In genomic region chr1:16163882-16164820, GRCh38 we compare ENCODE assay signal across 8 cellular contexts. TPM values are rescaled to one million over a fixed set of nuclear protein-coding genes. Genes with fewer than 3 reads are reported as not detected.
DNase-seq lines count a peak whose midpoint lies in the region; ATAC-seq and TF ChIP-seq lines count a peak whose summit lies in the region.

No MANE protein-coding gene starts in this region.

- TF ChIP-seq CTCF in AG09319 (IDR thresholded peaks at IDR 0.05; ENCODE audit: low read depth, low read length) (no peak), HEK293 (tag by site-specific recombination; IDR thresholded peaks at IDR 0.05) (no peak), RWPE2 (IDR thresholded peaks at IDR 0.05; ENCODE audit: poor library complexity, severe bottlenecking) (no peak), type B pancreatic cell (conservative IDR thresholded peaks at IDR 0.05) (no peak)

- H3K27me3 Mint-ChIP-seq in type B pancreatic cell, result peaks cover 4% of the 10 kb centered on the region

- ATAC-seq in RWPE2 (ENCODE audit: low read depth) (peak; percentile 75), GM21528 (IDR thresholded peaks at IDR 0.05; ENCODE audit: low FRiP score, unreplicated experiment) (no peak), HG02588 (IDR thresholded peaks at IDR 0.05; ENCODE audit: unreplicated experiment) (no peak)

- H3K36me3 Mint-ChIP-seq in type B pancreatic cell, result no peaks in the 10 kb centered on the region

- POLR2A ChIA-PET in HEK293 (lab: Yijun Ruan, JAX), result interaction anchor here (0.7 to 3.8 kb wide), 6 partner anchors 8 to 22 kb away, joined by 3 to 27 read pairs (median 6); partner anchors contain the start of gene EPHA2

- H3K9me3 ChIP-seq in HEK293 (ENCODE audit: control insufficient read depth, insufficient read depth, low read depth, low read length) (no peaks in the 10 kb centered on the region), RWPE2 (ENCODE audit: severe bottlenecking) (no peaks in the 10 kb centered on the region)

- H3K36me3 ChIP-seq in HEK293 (ENCODE audit: control insufficient read depth in 2 of 2, insufficient read depth in 1 of 2, low read length in 2 of 2) (no peaks in the 10 kb centered on the region), RWPE2 (ENCODE audit: low read depth) (peaks cover 21% of the 10 kb centered on the region)

- H3K4me3 Mint-ChIP-seq in type B pancreatic cell, result peak overlapping the region; percentile 59

- H3K4me1 Mint-ChIP-seq in type B pancreatic cell (ENCODE audit: unreplicated experiment), result peaks cover 27% of the 10 kb centered on the region

- CTCF ChIA-PET in HEK293 (lab: Yijun Ruan, JAX), result interaction anchor here (0.6 to 2.2 kb wide), 5 partner anchors 16 to 90 kb away, joined by 3 to 11 read pairs (median 3); no protein-coding TSS in a partner anchor

- H3K4me1 ChIP-seq in HEK293 (ENCODE audit: control insufficient read depth, insufficient read depth, low read length), result peaks cover 5% of the 10 kb centered on the region
- H3K4me1 ChIP-seq in RWPE2 (ENCODE audit: insufficient read depth, poor library complexity, severe bottlenecking), result peaks cover 43% of the 10 kb centered on the region

- H3K4me3 ChIP-seq in HEK293 (ENCODE audit: low read depth, low read length), result no peak overlapping the region
- H3K4me3 ChIP-seq in RWPE2 (ENCODE audit: severe bottlenecking), result no peak overlapping the region

- no peak overlapping the region for H3K27ac ChIP-seq in HEK293 (ENCODE audit: extremely low read depth, low read depth, low read length)
- peak overlapping the region; percentile 64 for H3K27ac ChIP-seq in RWPE2 (ENCODE audit: poor library complexity, severe bottlenecking)

- peak overlapping the region; percentile 64 for H3K27ac Mint-ChIP-seq in type B pancreatic cell

- no peaks in the 10 kb centered on the region for H3K9me3 Mint-ChIP-seq in type B pancreatic cell

- no peaks in the 10 kb centered on the region for H3K27me3 ChIP-seq in RWPE2 (ENCODE audit: insufficient read depth, poor library complexity, severe bottlenecking)

- peak; percentile 79 for DNase-seq in AG09319 (ENCODE audit: extremely low read depth, low read depth)
- DNase-seq in RWPE2 (ENCODE audit: low spot score), result peak; percentile 92
- DNase-seq in fibroblast of the conjunctiva (ENCODE audit: low read depth), result peak; percentile 78
- no peak for DNase-seq in type B pancreatic cell (ENCODE audit: extremely low spot score, unreplicated experiment)
- DNase-seq in mesenteric fat pad (ENCODE audit: low spot score), result no peak

TF ChIP-seq in HEK293, 187 proteins besides CTCF, POLR2A, EP300 and RAD21 (continues in another document):
- TF ChIP-seq SCRT2 (tag by site-specific recombination; IDR thresholded peaks at IDR 0.05) (peak; percentile 43; the same call in 1 of the 2 replicates), ZFP69B (tag by site-specific recombination; IDR thresholded peaks at IDR 0.05) (peak; percentile 59; the same call in 1 of the 2 replicates), ZNF561 (tag by site-specific recombination; IDR thresholded peaks at IDR 0.05; ENCODE audit: borderline replicate concordance) (0 out of 2 replicates have a peak, but pooled peaks have one; percentile 35), ZNF560 (tag by site-specific recombination; IDR thresholded peaks at IDR 0.05; ENCODE audit: borderline replicate concordance) (no peak), ZEB2 (tag by site-specific recombination; IDR thresholded peaks at IDR 0.05) (peak; percentile 97), GFI1B (tag by site-specific recombination; IDR thresholded peaks at IDR 0.05) (no peak), ZNF223 (tag by site-specific recombination; IDR thresholded peaks at IDR 0.05) (no peak), ZNF112 (tag by site-specific recombination; IDR thresholded peaks at IDR 0.05) (no peak), GLIS1 (tag by site-specific recombination; IDR thresholded peaks at IDR 0.05) (peak; percentile 97), ZNF777 (tag by site-specific recombination; IDR thresholded peaks at IDR 0.05; ENCODE audit: borderline replicate concordance) (no peak), ZNF529 (tag by site-specific recombination; IDR thresholded peaks at IDR 0.05; ENCODE audit: insufficient replicate concordance) (no peak), ZNF548 (tag by site-specific recombination; IDR thresholded peaks at IDR 0.05) (no peak), REPIN1 (tag by site-specific recombination; IDR thresholded peaks at IDR 0.05; ENCODE audit: low read depth) (no peak), ZNF26 (tag by site-specific recombination; IDR thresholded peaks at IDR 0.05) (no peak), ZFP37 (tag by site-specific recombination; IDR thresholded peaks at IDR 0.05) (no peak)
- TF ChIP-seq, protein P1, sequence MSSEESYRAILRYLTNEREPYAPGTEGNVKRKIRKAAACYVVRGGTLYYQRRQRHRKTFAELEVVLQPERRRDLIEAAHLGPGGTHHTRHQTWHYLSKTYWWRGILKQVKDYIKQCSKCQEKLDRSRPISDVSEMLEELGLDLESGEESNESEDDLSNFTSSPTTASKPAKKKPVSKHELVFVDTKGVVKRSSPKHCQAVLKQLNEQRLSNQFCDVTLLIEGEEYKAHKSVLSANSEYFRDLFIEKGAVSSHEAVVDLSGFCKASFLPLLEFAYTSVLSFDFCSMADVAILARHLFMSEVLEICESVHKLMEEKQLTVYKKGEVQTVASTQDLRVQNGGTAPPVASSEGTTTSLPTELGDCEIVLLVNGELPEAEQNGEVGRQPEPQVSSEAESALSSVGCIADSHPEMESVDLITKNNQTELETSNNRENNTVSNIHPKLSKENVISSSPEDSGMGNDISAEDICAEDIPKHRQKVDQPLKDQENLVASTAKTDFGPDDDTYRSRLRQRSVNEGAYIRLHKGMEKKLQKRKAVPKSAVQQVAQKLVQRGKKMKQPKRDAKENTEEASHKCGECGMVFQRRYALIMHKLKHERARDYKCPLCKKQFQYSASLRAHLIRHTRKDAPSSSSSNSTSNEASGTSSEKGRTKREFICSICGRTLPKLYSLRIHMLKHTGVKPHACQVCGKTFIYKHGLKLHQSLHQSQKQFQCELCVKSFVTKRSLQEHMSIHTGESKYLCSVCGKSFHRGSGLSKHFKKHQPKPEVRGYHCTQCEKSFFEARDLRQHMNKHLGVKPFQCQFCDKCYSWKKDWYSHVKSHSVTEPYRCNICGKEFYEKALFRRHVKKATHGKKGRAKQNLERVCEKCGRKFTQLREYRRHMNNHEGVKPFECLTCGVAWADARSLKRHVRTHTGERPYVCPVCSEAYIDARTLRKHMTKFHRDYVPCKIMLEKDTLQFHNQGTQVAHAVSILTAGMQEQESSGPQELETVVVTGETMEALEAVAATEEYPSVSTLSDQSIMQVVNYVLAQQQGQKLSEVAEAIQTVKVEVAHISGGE (tag by site-specific recombination; conservative IDR thresholded peaks at IDR 0.05; ENCODE audit: low read depth), result no peak
- TF ChIP-seq, protein P2, sequence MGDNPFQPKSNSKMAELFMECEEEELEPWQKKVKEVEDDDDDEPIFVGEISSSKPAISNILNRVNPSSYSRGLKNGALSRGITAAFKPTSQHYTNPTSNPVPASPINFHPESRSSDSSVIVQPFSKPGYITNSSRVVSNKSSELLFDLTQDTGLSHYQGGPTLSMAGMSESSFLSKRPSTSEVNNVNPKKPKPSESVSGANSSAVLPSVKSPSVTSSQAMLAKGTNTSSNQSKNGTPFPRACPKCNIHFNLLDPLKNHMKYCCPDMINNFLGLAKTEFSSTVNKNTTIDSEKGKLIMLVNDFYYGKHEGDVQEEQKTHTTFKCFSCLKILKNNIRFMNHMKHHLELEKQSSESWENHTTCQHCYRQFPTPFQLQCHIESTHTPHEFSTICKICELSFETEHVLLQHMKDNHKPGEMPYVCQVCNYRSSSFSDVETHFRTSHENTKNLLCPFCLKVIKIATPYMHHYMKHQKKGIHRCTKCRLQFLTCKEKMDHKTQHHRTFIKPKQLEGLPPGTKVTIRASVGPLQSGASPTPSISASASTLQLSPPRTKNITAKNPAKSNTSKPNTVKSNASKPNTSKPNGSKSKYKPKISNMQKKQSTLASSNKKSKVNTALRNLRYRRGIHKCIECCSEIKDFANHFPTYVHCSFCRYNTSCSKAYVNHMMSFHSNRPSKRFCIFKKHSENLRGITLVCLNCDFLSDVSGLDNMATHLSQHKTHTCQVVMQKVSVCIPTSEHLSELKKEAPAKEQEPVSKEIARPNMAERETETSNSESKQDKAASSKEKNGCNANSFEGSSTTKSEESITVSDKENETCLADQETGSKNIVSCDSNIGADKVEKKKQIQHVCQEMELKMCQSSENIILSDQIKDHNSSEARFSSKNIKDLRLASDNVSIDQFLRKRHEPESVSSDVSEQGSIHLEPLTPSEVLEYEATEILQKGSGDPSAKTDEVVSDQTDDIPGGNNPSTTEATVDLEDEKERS (tag by site-specific recombination; IDR thresholded peaks at IDR 0.05), result no peak
- TF ChIP-seq, protein P3, sequence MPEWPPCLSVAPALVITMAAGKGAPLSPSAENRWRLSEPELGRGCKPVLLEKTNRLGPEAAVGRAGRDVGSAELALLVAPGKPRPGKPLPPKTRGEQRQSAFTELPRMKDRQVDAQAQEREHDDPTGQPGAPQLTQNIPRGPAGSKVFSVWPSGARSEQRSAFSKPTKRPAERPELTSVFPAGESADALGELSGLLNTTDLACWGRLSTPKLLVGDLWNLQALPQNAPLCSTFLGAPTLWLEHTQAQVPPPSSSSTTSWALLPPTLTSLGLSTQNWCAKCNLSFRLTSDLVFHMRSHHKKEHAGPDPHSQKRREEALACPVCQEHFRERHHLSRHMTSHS (tag by site-specific recombination; IDR thresholded peaks at IDR 0.05), result no peak

RNA-seq across cellular contexts. Expression of gene EPHA2, which starts 8.3 kb away (rescaled TPM):
- total RNA-seq in type B pancreatic cell (ENCODE audit: low replicate concordance) (40.3 and 77.9 TPM in 2 replicates), mesenteric fat pad (17.6 TPM)

RNA-seq across cellular contexts. Expression of gene ARHGEF19, which starts 48.3 kb away (rescaled TPM):
- total RNA-seq in type B pancreatic cell (ENCODE audit: low replicate concordance) (20.2 and 29.5 TPM in 2 replicates), mesenteric fat pad (6.7 TPM)

Comparison
In these comparisons a context has a peak if more than half of its experiments do, and no peak if none do; other contexts are left out.
1. DNase-seq: peak in AG09319 (single experiment), RWPE2 (single experiment) and fibroblast of the conjunctiva (single experiment); none in type B pancreatic cell (single experiment) and mesenteric fat pad (single experiment).